In genomic region chr2:42102606-42103450, GRCh38 we compare ENCODE assay signal across 1 cellular context.
A peak's percentile ranks its signal among the peaks of the same experiment; 100 is the strongest.
TF ChIP-seq lines count a peak whose summit lies in the region.

No MANE protein-coding gene starts in this region.

TF ChIP-seq in H1, 55 proteins besides CTCF, POLR2A, EP300 and RAD21 (continued from another document):
- TF ChIP-seq MAFK (IDR thresholded peaks at IDR 0.05; ENCODE audit: low read depth, low read length): peak; percentile 44; the same call in 1 of the 2 replicates
- TF ChIP-seq TAF1 (IDR thresholded peaks at IDR 0.05; ENCODE audit: low read depth, low read length): no peak
- TF ChIP-seq CEBPB (IDR thresholded peaks at IDR 0.05; ENCODE audit: low read depth, low read length): no peak
- TF ChIP-seq BACH1 (IDR thresholded peaks at IDR 0.05; ENCODE audit: low read length): peak; percentile 49; the same call in 1 of the 2 replicates
- TF ChIP-seq TEAD4 (IDR thresholded peaks at IDR 0.05; ENCODE audit: low read depth, low read length): peak; percentile 90
- no peak for TF ChIP-seq EZH2 (IDR thresholded peaks at IDR 0.05; ENCODE audit: low read depth, low read length, severe bottlenecking)
- peak in 1 of 2 experiments; percentile 51; a peak in 1 of 4 replicates for TF ChIP-seq SIN3A (conservative IDR thresholded peaks at IDR 0.05 in 1 of 2, IDR thresholded peaks at IDR 0.05 in 1 of 2; ENCODE audit: low read depth in 1 of 2, low read length in 2 of 2)
- peak; percentile 48; the same call in 1 of the 2 replicates for TF ChIP-seq SP1 (IDR thresholded peaks at IDR 0.05; ENCODE audit: low read depth, low read length)
- peak; percentile 20 for TF ChIP-seq ASH2L (IDR thresholded peaks at IDR 0.05; ENCODE audit: low read length)
- no peak for TF ChIP-seq KDM4A (IDR thresholded peaks at IDR 0.05; ENCODE audit: low read depth, low read length, severe bottlenecking)
- TF ChIP-seq CHD7 (IDR thresholded peaks at IDR 0.05; ENCODE audit: insufficient replicate concordance, low read length): no peak
- TF ChIP-seq SUZ12 (IDR thresholded peaks at IDR 0.05; ENCODE audit: low read length): no peak
- peak; percentile 66; the same call in 1 of the 2 replicates for TF ChIP-seq KDM1A (IDR thresholded peaks at IDR 0.05; ENCODE audit: borderline replicate concordance, low read length)
- 0 out of 2 replicates have a peak, but pooled peaks have one; percentile 9 for TF ChIP-seq PHF8 (conservative IDR thresholded peaks at IDR 0.05; ENCODE audit: low read depth, low read length)
- no peak for TF ChIP-seq NANOG (IDR thresholded peaks at IDR 0.05; ENCODE audit: insufficient read depth, low read depth, low read length, poor library complexity, severe bottlenecking)
- TF ChIP-seq CHD2 (IDR thresholded peaks at IDR 0.05; ENCODE audit: low read length): peak; percentile 21; the same call in 1 of the 2 replicates
